In the genomic region with DNA sequence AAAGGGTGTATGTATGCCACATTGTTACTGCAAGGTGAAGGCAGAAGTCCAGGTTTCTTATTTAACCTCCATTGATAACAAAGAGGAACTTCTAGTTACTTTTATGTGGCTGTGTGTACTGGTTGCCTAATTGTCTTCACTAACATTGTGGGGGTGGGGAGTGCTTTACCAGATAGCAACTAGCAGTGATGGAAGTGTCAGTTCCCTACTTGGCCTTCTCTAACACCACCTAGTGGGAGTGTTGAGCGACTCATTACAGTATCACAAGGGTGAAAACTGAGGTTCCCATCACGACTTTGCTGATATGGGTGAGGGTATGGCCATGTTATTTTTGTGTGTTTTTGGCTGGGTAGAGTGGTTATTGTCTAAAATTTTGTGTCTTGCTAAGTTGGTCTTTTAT, we compare ENCODE assay signal across 7 cellular contexts.
DNase-seq lines count a peak whose midpoint lies in the region; ATAC-seq, FAIRE-seq and TF ChIP-seq lines count a peak whose summit lies in the region.

No MANE protein-coding gene starts in this region.

- no peaks in the 10 kb centered on the region for H3K79me2 ChIP-seq in endothelial cell of umbilical vein (ENCODE audit: control insufficient read depth, insufficient read depth, low read length)

- POLR2A ChIA-PET in endothelial cell of umbilical vein (lab: Charles Lee), result no interaction called here

- no peaks in the 10 kb centered on the region for H3K9me1 ChIP-seq in endothelial cell of umbilical vein (replicated peaks; ENCODE audit: control insufficient read depth, extremely low read depth, insufficient read depth, low read length)

- peak; percentile 78 for ATAC-seq in GM18520 (IDR thresholded peaks at IDR 0.05; ENCODE audit: unreplicated experiment)
- peak; percentile 88 for ATAC-seq in HG02759 (IDR thresholded peaks at IDR 0.05; ENCODE audit: unreplicated experiment)

- peak overlapping the region; percentile 23 for H2AFZ ChIP-seq in endothelial cell of umbilical vein (ENCODE audit: low read depth, low read length)

- H3K9ac ChIP-seq in endothelial cell of umbilical vein (replicated peaks; ENCODE audit: extremely low read depth, insufficient read depth, low read length), result no peak overlapping the region

- DNase-seq in NCI-H146 treated with DMSO at 0.1 percent for 48 hours (lab: John Stamatoyannopoulos, UW; ENCODE audit: unreplicated experiment), result peak; percentile 19
- peak; percentile 37 for DNase-seq in endothelial cell of umbilical vein (ENCODE audit: low read depth, low spot score)
- DNase-seq in urothelium cell line (ENCODE audit: low spot score), result peak; percentile 41
- DNase-seq in GOT3 (lab: John Stamatoyannopoulos, UW), result no peak
- DNase-seq in NCI-H1048 (lab: John Stamatoyannopoulos, UW), result no peak

- TF ChIP-seq CTCF in endothelial cell of umbilical vein (IDR thresholded peaks at IDR 0.05; ENCODE audit: extremely low read depth in 1 of 2, insufficient read depth in 1 of 2, low read depth in 1 of 2, low read length in 2 of 2), result peak; percentile 31 to 41

- CTCF ChIA-PET in endothelial cell of umbilical vein (lab: Charles Lee), result interaction anchor here (1.0 to 1.5 kb wide), 3 partner anchors 9 to 130 kb away, joined by 4 to 8 read pairs (median 5); no protein-coding TSS in a partner anchor

- FAIRE-seq in endothelial cell of umbilical vein (lab: Jason Lieb, UNC) (peak; percentile 92), urothelium cell line (lab: Jason Lieb, UNC) (peak; percentile 77)

- intact Hi-C loops in endothelial cell of umbilical vein (cut with micrococcal nuclease), result loop anchor here (1.0 to 2.0 kb wide), 2 partner anchors 130 to 273 kb away; no protein-coding TSS in a partner anchor

- H4K20me1 ChIP-seq in endothelial cell of umbilical vein (replicated peaks; ENCODE audit: control insufficient read depth, extremely low read depth, insufficient read depth, low read length), result no peaks in the 10 kb centered on the region

- H3K36me3 ChIP-seq in endothelial cell of umbilical vein (ENCODE audit: control insufficient read depth in 2 of 2, extremely low read depth in 1 of 2, insufficient read depth in 2 of 2, low read length in 2 of 2), result no peaks in the 10 kb centered on the region

- no peaks in the 10 kb centered on the region for H3K9me3 ChIP-seq in endothelial cell of umbilical vein (replicated peaks; ENCODE audit: control insufficient read depth, insufficient read depth, low read length)

- no TSS peak for BruUV-seq in endothelial cell of umbilical vein (replicated peaks; lab: Mats Ljungman, UMichigan)

- TF ChIP-seq POLR2A in endothelial cell of umbilical vein (IDR thresholded peaks at IDR 0.05; ENCODE audit: low read depth, low read length), result no peak

- H3K27ac ChIP-seq in endothelial cell of umbilical vein (ENCODE audit: insufficient read depth, low read depth, low read length), result no peak overlapping the region

- dilution Hi-C loops in endothelial cell of umbilical vein (cut with MboI; ENCODE audit: extremely low pct_ligation_motif_present, low sequenced_read_pairs), result no loop called here

- H3K4me3 ChIP-seq in endothelial cell of umbilical vein (replicated peaks in 1 of 3; ENCODE audit: insufficient read depth in 1 of 3, low read depth in 1 of 3, low read length in 3 of 3), result no peak overlapping the region

- no peaks in the 10 kb centered on the region for H3K4me1 ChIP-seq in endothelial cell of umbilical vein (ENCODE audit: control insufficient read depth, extremely low read depth, insufficient read depth, low read length)

- H3K27me3 ChIP-seq in endothelial cell of umbilical vein (ENCODE audit: control insufficient read depth in 2 of 2, insufficient read depth in 2 of 2, low read length in 2 of 2), result no peaks in the 10 kb centered on the region

- H3K4me2 ChIP-seq in endothelial cell of umbilical vein (ENCODE audit: insufficient read depth, low read length), result no peak overlapping the region

TF ChIP-seq in endothelial cell of umbilical vein, 7 proteins besides CTCF, POLR2A, EP300 and RAD21:
- TF ChIP-seq, protein P1, sequence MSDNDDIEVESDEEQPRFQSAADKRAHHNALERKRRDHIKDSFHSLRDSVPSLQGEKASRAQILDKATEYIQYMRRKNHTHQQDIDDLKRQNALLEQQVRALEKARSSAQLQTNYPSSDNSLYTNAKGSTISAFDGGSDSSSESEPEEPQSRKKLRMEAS (IDR thresholded peaks at IDR 0.05; ENCODE audit: insufficient read depth, insufficient read length), result no peak
- TF ChIP-seq GATA2 (IDR thresholded peaks at IDR 0.05; ENCODE audit: insufficient read depth, insufficient read length, low read depth, low read length) (no peak), EZH2 (IDR thresholded peaks at IDR 0.05; ENCODE audit: borderline replicate concordance, low read depth, low read length, severe bottlenecking) (no peak), JUN (IDR thresholded peaks at IDR 0.05; ENCODE audit: borderline replicate concordance, insufficient read depth, insufficient read length, low read depth) (no peak), POLR2AphosphoS5 (IDR thresholded peaks at IDR 0.05; ENCODE audit: insufficient read depth, low read depth, low read length) (no peak), FOS (IDR thresholded peaks at IDR 0.05; ENCODE audit: borderline replicate concordance, insufficient read depth, low read length) (no peak), MYC (IDR thresholded peaks at IDR 0.05; ENCODE audit: low read depth, low read length) (no peak)

Comparison
In these comparisons a context has a peak if more than half of its experiments do, and no peak if none do; other contexts are left out.
1. DNase-seq: peak in NCI-H146 treated with DMSO at 0.1 percent for 48 hours (single experiment), endothelial cell of umbilical vein (single experiment) and urothelium cell line (single experiment); none in GOT3 (single experiment) and NCI-H1048 (single experiment).